16 cellular contexts compared by ENCODE assay signal in genomic region chr3:148280623-148281242, GRCh38.
"Had no signal": no experiment of that assay in that cellular context is flagged by ENCODE, and none has a peak within 500 bp of the region (broad histone marks: within the 10 kb centered on the region; RNA-seq: fewer than 3 reads in every experiment).

No MANE protein-coding gene starts in this region.

- H3K4me3 Mint-ChIP-seq: activated naive CD4-positive, alpha-beta T cell treated with anti-CD3 and anti-CD28 coated beads, Interleukin-2, amount 50 U/mL, for 24 hours; activated T-cell treated with anti-CD3 and anti-CD28 coated beads, Interleukin-2, amount 50 U/mL, for 4 hours; dendritic cell treated with granulocyte-macrophage colony-stimulating factor and Interleukin-4, amounts not matched to agents 40 ng/mL and 50 ng/mL, for 4 days; natural killer cell had no signal

- H3K9me3 Mint-ChIP-seq: activated naive CD4-positive, alpha-beta T cell treated with anti-CD3 and anti-CD28 coated beads, Interleukin-2, amount 50 U/mL, for 24 hours had no signal

- H3K4me3 ChIP-seq: esophagus muscularis mucosa, heart right ventricle, lower lobe of right lung, transverse colon had no signal

- H3K27ac ChIP-seq: esophagus muscularis mucosa, heart right ventricle, lower lobe of right lung, transverse colon had no signal

- ATAC-seq: activated T-cell treated with anti-CD3 and anti-CD28 coated beads, Interleukin-2, amount 50 U/mL, for 4 hours; heart right ventricle; lower lobe of right lung; natural killer cell had no signal

- H3K36me3 ChIP-seq: esophagus muscularis mucosa, heart right ventricle, lower lobe of right lung, transverse colon had no signal

- DNase-seq: activated CD4-positive, alpha-beta T cell treated with anti-CD3 and anti-CD28 coated beads, Interleukin-2, amount 50 U/mL, for 1 hour; activated CD8-positive, alpha-beta memory T cell treated with anti-CD3 and anti-CD28 coated beads, Interleukin-2, amount 50 U/mL, for 4 hours; activated T-cell treated with anti-CD3 and anti-CD28 coated beads, Interleukin-2, amount 50 U/mL, for 4 hours; cerebellar nuclear complex; effector CD8-positive, alpha-beta T cell; lower lobe of right lung; natural killer cell; stimulated activated CD4-positive, alpha-beta T cell treated with anti-CD3 and anti-CD28 coated beads, Interleukin-2, amount 100 ng/mL, for 24 hours; stimulated activated naive CD4-positive, alpha-beta T cell treated with Interleukin-2 at 50 U/mL for 16 hours; T-helper 1 cell; T1000; transverse colon had no signal

- H3K9me3 ChIP-seq: lower lobe of right lung, transverse colon had no signal

- H3K27me3 Mint-ChIP-seq: activated naive CD4-positive, alpha-beta T cell treated with anti-CD3 and anti-CD28 coated beads, Interleukin-2, amount 50 U/mL, for 24 hours; dendritic cell treated with granulocyte-macrophage colony-stimulating factor and Interleukin-4, amounts not matched to agents 40 ng/mL and 50 ng/mL, for 4 days had no signal

- H3K27ac Mint-ChIP-seq: activated naive CD4-positive, alpha-beta T cell treated with anti-CD3 and anti-CD28 coated beads, Interleukin-2, amount 50 U/mL, for 24 hours; dendritic cell treated with granulocyte-macrophage colony-stimulating factor and Interleukin-4, amounts not matched to agents 40 ng/mL and 50 ng/mL, for 4 days; natural killer cell had no signal

- H3K27me3 ChIP-seq: esophagus muscularis mucosa, heart right ventricle, transverse colon had no signal

- H3K36me3 Mint-ChIP-seq: activated naive CD4-positive, alpha-beta T cell treated with anti-CD3 and anti-CD28 coated beads, Interleukin-2, amount 50 U/mL, for 24 hours; natural killer cell had no signal

- H3K4me1 Mint-ChIP-seq: activated naive CD4-positive, alpha-beta T cell treated with anti-CD3 and anti-CD28 coated beads, Interleukin-2, amount 50 U/mL, for 24 hours; natural killer cell had no signal

- H3K4me1 ChIP-seq: esophagus muscularis mucosa, heart right ventricle, lower lobe of right lung, transverse colon had no signal
